In genomic region chr20:49272654-49273053, GRCh38 we compare ENCODE assay signal across 15 cellular contexts. TPM values are rescaled to one million over a fixed set of nuclear protein-coding genes. Genes with fewer than 3 reads are reported as not detected.
A peak's percentile ranks its signal among the peaks of the same experiment; 100 is the strongest.
DNase-seq lines count a peak whose midpoint lies in the region; ATAC-seq and TF ChIP-seq lines count a peak whose summit lies in the region.
"Had no signal": no experiment of that assay in that cellular context is flagged by ENCODE, and none has a peak within 500 bp of the region (broad histone marks: within the 10 kb centered on the region; RNA-seq: fewer than 3 reads in every experiment).

No MANE protein-coding gene starts in this region.

- H3K9me3 ChIP-seq in CD8-positive, alpha-beta memory T cell (ENCODE audit: low read length) = no peaks in the 10 kb centered on the region
- no peaks in the 10 kb centered on the region for H3K9me3 ChIP-seq in left lung
- no peaks in the 10 kb centered on the region for H3K9me3 ChIP-seq in ascending aorta
- H3K9me3 ChIP-seq: upper lobe of left lung had no signal

- peaks cover 59 to 82% (median 75%) of the 10 kb centered on the region in 3 donors for H3K4me1 Mint-ChIP-seq in CD8-positive, alpha-beta memory T cell
- peaks cover 73% of the 10 kb centered on the region for H3K4me1 Mint-ChIP-seq in activated naive CD8-positive, alpha-beta T cell treated with anti-CD3 and anti-CD28 coated beads for 36 hours

- ATAC-seq in GM18498 (IDR thresholded peaks at IDR 0.05; ENCODE audit: unreplicated experiment) (peak; percentile 50), HG02852 (IDR thresholded peaks at IDR 0.05; ENCODE audit: unreplicated experiment) (peak; percentile 39), left lung (no peak)
- ATAC-seq: left colon had no signal

- no peak overlapping the region for H3K4me3 ChIP-seq in CD8-positive, alpha-beta memory T cell (ENCODE audit: low read length)
- H3K4me3 ChIP-seq in left lung = no peak overlapping the region
- H3K4me3 ChIP-seq in ascending aorta = no peak overlapping the region
- H3K4me3 ChIP-seq: upper lobe of left lung had no signal

- CTCF ChIA-PET in CD8-positive, alpha-beta memory T cell (lab: Charles Lee) = interaction anchor here (1.8 kb wide), 1 partner anchor 47 kb away, joined by 4 read pairs; no protein-coding TSS in a partner anchor

- peaks cover 0 to 5% of the 10 kb centered on the region in 2 donors for H3K27me3 Mint-ChIP-seq in CD8-positive, alpha-beta memory T cell
- no peaks in the 10 kb centered on the region for H3K27me3 Mint-ChIP-seq in activated naive CD8-positive, alpha-beta T cell treated with anti-CD3 and anti-CD28 coated beads for 36 hours

- DNase-seq in CD8-positive, alpha-beta memory T cell = no peak
- DNase-seq in activated naive CD8-positive, alpha-beta T cell treated with anti-CD3 and anti-CD28 coated beads for 36 hours = no peak
- DNase-seq in left lung = no peak
- DNase-seq in ascending aorta (ENCODE audit: low spot score in 2 of 2) = no peak
- DNase-seq in pons (ENCODE audit: low spot score) = no peak
- no peak for DNase-seq in ACHN
- DNase-seq: activated CD4-positive, alpha-beta T cell treated with anti-CD3 and anti-CD28 coated beads for 1 hour; C1 segment of cervical spinal cord; central memory CD4-positive, alpha-beta T cell; EL; left colon; stimulated activated CD4-positive, alpha-beta T cell treated with anti-CD3 and anti-CD28 coated beads, Interleukin-1b, Interleukin-23, amount 100 ng/mL, for 48 hours; upper lobe of left lung had no signal

- H3K4me1 ChIP-seq in CD8-positive, alpha-beta memory T cell (ENCODE audit: insufficient read depth, low read length) = peaks cover 68% of the 10 kb centered on the region
- H3K4me1 ChIP-seq in left lung = peaks cover 23 to 78% of the 10 kb centered on the region in 2 donors
- peaks cover 18 to 28% of the 10 kb centered on the region in 2 donors for H3K4me1 ChIP-seq in ascending aorta

- H3K4me3 Mint-ChIP-seq in CD8-positive, alpha-beta memory T cell = peak overlapping the region in 6 of 7 donors; percentile 1 to 53 (median 24)
- peak overlapping the region; percentile 57 for H3K4me3 Mint-ChIP-seq in activated naive CD8-positive, alpha-beta T cell treated with anti-CD3 and anti-CD28 coated beads for 36 hours

- H3K27me3 ChIP-seq in CD8-positive, alpha-beta memory T cell (ENCODE audit: insufficient read depth, low read length, poor library complexity, severe bottlenecking) = no peaks in the 10 kb centered on the region
- no peaks in the 10 kb centered on the region for H3K27me3 ChIP-seq in left lung
- no peaks in the 10 kb centered on the region for H3K27me3 ChIP-seq in ascending aorta
- H3K27me3 ChIP-seq: upper lobe of left lung had no signal

- TF ChIP-seq CTCF in left lung (IDR thresholded peaks at IDR 0.05) (no peak), ascending aorta (IDR thresholded peaks at IDR 0.05) (no peak)

- H3K9me3 Mint-ChIP-seq in CD8-positive, alpha-beta memory T cell = peaks cover 0 to 2% (median 0%) of the 10 kb centered on the region in 5 donors
- H3K9me3 Mint-ChIP-seq in activated naive CD8-positive, alpha-beta T cell treated with anti-CD3 and anti-CD28 coated beads for 36 hours = peaks cover 12% of the 10 kb centered on the region

- H3K36me3 ChIP-seq in CD8-positive, alpha-beta memory T cell (ENCODE audit: insufficient read depth, low read length) = peaks cover 50% of the 10 kb centered on the region
- H3K36me3 ChIP-seq in left lung (peaks cover 0 to 75% of the 10 kb centered on the region in 2 donors), ascending aorta (peaks cover 36 to 59% of the 10 kb centered on the region in 2 donors)

- intact Hi-C loops in left lung (cut with DNase I) (no loop called here), ascending aorta (cut with DNase I) (no loop called here)

- in situ Hi-C loops in ACHN (cut with HindIII; ENCODE audit: low pct_ligation_motif_present, low pct_unique_long_range_greater_than_20kb, low sequenced_read_pairs) = no loop called here

- POLR2A ChIA-PET in CD8-positive, alpha-beta memory T cell (lab: Charles Lee) = no interaction called here

- H3K27ac ChIP-seq in CD8-positive, alpha-beta memory T cell (ENCODE audit: low read depth, low read length) = no peak overlapping the region
- no peak overlapping the region for H3K27ac ChIP-seq in left lung
- H3K27ac ChIP-seq in ascending aorta = no peak overlapping the region

- H3K27ac Mint-ChIP-seq in CD8-positive, alpha-beta memory T cell = peak overlapping the region; percentile 0 to 85 (median 62)
- H3K27ac Mint-ChIP-seq in activated naive CD8-positive, alpha-beta T cell treated with anti-CD3 and anti-CD28 coated beads for 36 hours = peak overlapping the region; percentile 39

- peaks cover 31 to 74% (median 38%) of the 10 kb centered on the region in 3 donors for H3K36me3 Mint-ChIP-seq in CD8-positive, alpha-beta memory T cell
- peaks cover 80% of the 10 kb centered on the region for H3K36me3 Mint-ChIP-seq in activated naive CD8-positive, alpha-beta T cell treated with anti-CD3 and anti-CD28 coated beads for 36 hours

RNA-seq across cellular contexts. Expression of gene ZNFX1, which starts 5.2 kb away (rescaled TPM):
- 10 to 100 TPM; 55.7 to 58.9 TPM for total RNA-seq in CD8-positive, alpha-beta memory T cell
- polyA plus RNA-seq in CD8-positive, alpha-beta memory T cell = 75.9 TPM
- total RNA-seq in activated naive CD8-positive, alpha-beta T cell treated with anti-CD3 and anti-CD28 coated beads for 36 hours = 10 to 100 TPM; 45.8 to 48.0 TPM
- 10 to 100 TPM; 39.6 to 41.0 TPM for total RNA-seq in left lung
- total RNA-seq in ascending aorta = 49.1 TPM

RNA-seq across cellular contexts. Expression of gene DDX27, which starts 53.4 kb away (rescaled TPM):
- 10 to 100 TPM; 67.3 to 68.7 TPM for total RNA-seq in CD8-positive, alpha-beta memory T cell
- polyA plus RNA-seq in CD8-positive, alpha-beta memory T cell = 50.1 TPM
- 10 to 100 TPM; 65.4 to 67.6 TPM for total RNA-seq in activated naive CD8-positive, alpha-beta T cell treated with anti-CD3 and anti-CD28 coated beads for 36 hours
- 10 to 100 TPM; 21.8 to 22.2 TPM for total RNA-seq in left lung
- total RNA-seq in ascending aorta = 17.3 TPM
